Comparison of ENCODE assay signal across 23 cellular contexts in the genomic region with DNA sequence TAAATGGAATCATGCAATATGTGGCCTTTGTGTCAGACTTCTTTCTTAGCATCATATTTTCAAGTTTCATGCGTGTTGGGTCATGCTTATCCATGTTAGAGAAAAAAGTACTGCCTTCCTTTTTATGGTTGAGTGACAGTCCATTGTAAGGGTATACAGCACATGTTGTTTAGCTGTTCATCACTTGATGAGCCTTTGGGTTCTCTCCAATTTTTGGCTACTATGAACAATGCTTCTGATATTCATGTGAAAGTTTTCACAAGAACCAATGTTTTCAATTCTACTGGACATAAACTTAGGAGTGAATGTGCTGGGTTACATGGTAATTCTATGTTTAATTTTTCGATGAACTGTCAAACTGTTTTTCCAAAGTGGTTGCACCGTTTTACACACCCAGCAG. TPM values are rescaled to one million over a fixed set of nuclear protein-coding genes. Genes with fewer than 3 reads are reported as not detected.
DNase-seq lines count a peak whose midpoint lies in the region; ATAC-seq, FAIRE-seq and TF ChIP-seq lines count a peak whose summit lies in the region.
"Had no signal": no experiment of that assay in that cellular context is flagged by ENCODE, and none has a peak within 500 bp of the region (broad histone marks: within the 10 kb centered on the region; RNA-seq: fewer than 3 reads in every experiment).

No MANE protein-coding gene starts in this region.

- H3K4me1 ChIP-seq in left ventricle myocardium inferior (peaks cover 16% of the 10 kb centered on the region), heart right ventricle (peaks cover 0 to 28% (median 4%) of the 10 kb centered on the region in 9 donors)

- no peaks in the 10 kb centered on the region for H3K27me3 ChIP-seq in left ventricle myocardium inferior (ENCODE audit: low read depth)
- no peaks in the 10 kb centered on the region for H3K27me3 ChIP-seq in heart right ventricle
- H3K27me3 ChIP-seq in bronchial epithelial cell (ENCODE audit: control insufficient read depth, insufficient read depth, low read length) = no peaks in the 10 kb centered on the region

- no peak overlapping the region for H3K4me3 ChIP-seq in left ventricle myocardium inferior
- H3K4me3 ChIP-seq in heart right ventricle = no peak overlapping the region
- no peak overlapping the region for H3K4me3 ChIP-seq in bronchial epithelial cell (ENCODE audit: low read depth, low read length)
- H3K4me3 ChIP-seq in fibroblast of mammary gland (ENCODE audit: control insufficient read depth, low read depth, low read length) = no peak overlapping the region

- DNase-seq in left ventricle myocardium inferior (no peak), heart right ventricle (no peak), bronchial epithelial cell (ENCODE audit: low read depth) (peak; percentile 13), fibroblast of mammary gland (ENCODE audit: low read depth) (peak; percentile 48), progenitor cell of endocrine pancreas (ENCODE audit: low spot score, unreplicated experiment) (no peak), NCI-H187 treated with DMSO at 0.1 percent for 48 hours (lab: John Stamatoyannopoulos, UW) (no peak), globus pallidus (ENCODE audit: low spot score) (no peak)
- no peak for DNase-seq in activated naive CD4-positive, alpha-beta T cell (lab: John Stamatoyannopoulos, UW)
- DNase-seq: ACHN; AML-193; CD4-positive, alpha-beta T cell; DMS153; DMS79; GDM1; GOT3; H7; HFFc6 had no signal

- H3K36me3 Mint-ChIP-seq in progenitor cell of endocrine pancreas (ENCODE audit: insufficient read depth) = no peaks in the 10 kb centered on the region

- no peak overlapping the region for H3K4me3 Mint-ChIP-seq in progenitor cell of endocrine pancreas (ENCODE audit: low read depth)
- H3K4me3 Mint-ChIP-seq: CD4-positive, alpha-beta T cell; HFFc6 had no signal

- no peak for FAIRE-seq in bronchial epithelial cell (lab: Jason Lieb, UNC)
- FAIRE-seq: A204.1, GM12892, GM18507 had no signal

- no peaks in the 10 kb centered on the region for H3K27me3 Mint-ChIP-seq in progenitor cell of endocrine pancreas

- H3K9me3 ChIP-seq in left ventricle myocardium inferior (replicated peaks) = no peaks in the 10 kb centered on the region
- no peaks in the 10 kb centered on the region for H3K9me3 ChIP-seq in heart right ventricle

- WGBS in heart right ventricle, 2 donors = 79 to 87% methylated on average over 3 of the region's 3 CpGs

- H3K27ac ChIP-seq in left ventricle myocardium inferior (replicated peaks) = peak overlapping the region; percentile 47
- peak overlapping the region in 1 of 10 donors; percentile 16 for H3K27ac ChIP-seq in heart right ventricle
- H3K27ac ChIP-seq: C4-2B, HL-60 had no signal

- peaks cover 20% of the 10 kb centered on the region for H3K4me1 Mint-ChIP-seq in progenitor cell of endocrine pancreas (ENCODE audit: low read depth)

- no peak for ATAC-seq in heart right ventricle
- ATAC-seq: HCT116 had no signal

- TF ChIP-seq CTCF in left ventricle myocardium inferior (IDR thresholded peaks at IDR 0.05; ENCODE audit: borderline replicate concordance) (no peak), heart right ventricle (IDR thresholded peaks at IDR 0.05) (no peak), bronchial epithelial cell (IDR thresholded peaks at IDR 0.05; ENCODE audit: insufficient read depth, low read length, severe bottlenecking) (no peak), fibroblast of mammary gland (conservative IDR thresholded peaks at IDR 0.05; ENCODE audit: control insufficient read depth, insufficient read depth, low read depth, low read length) (no peak), progenitor cell of endocrine pancreas (IDR thresholded peaks at IDR 0.05; ENCODE audit: unreplicated experiment) (no peak)

- H3K36me3 ChIP-seq in left ventricle myocardium inferior = no peaks in the 10 kb centered on the region
- H3K36me3 ChIP-seq in heart right ventricle = no peaks in the 10 kb centered on the region
- H3K36me3 ChIP-seq in bronchial epithelial cell (ENCODE audit: control insufficient read depth, insufficient read depth, low read length) = no peaks in the 10 kb centered on the region

- peak overlapping the region; percentile 12 for H3K27ac Mint-ChIP-seq in progenitor cell of endocrine pancreas
- H3K27ac Mint-ChIP-seq: CD4-positive, alpha-beta T cell; HFFc6 had no signal

- intact Hi-C loops in left ventricle myocardium inferior (cut with micrococcal nuclease) = no loop called here
- intact Hi-C loops in heart right ventricle (cut with DNase I) = no loop called here

- H3K9me3 Mint-ChIP-seq in progenitor cell of endocrine pancreas (ENCODE audit: low read depth) = no peaks in the 10 kb centered on the region
- H3K9me3 Mint-ChIP-seq: CD4-positive, alpha-beta T cell; HFFc6 had no signal

RNA-seq across cellular contexts. Expression of a gene that starts 28.1 kb away (rescaled TPM):
- total RNA-seq in left ventricle myocardium inferior (9.5 TPM), heart right ventricle (10 to 100 TPM in 2 of 10 donors, 1 to 10 TPM in 8; 2.0 to 16.1 (median 4.9) TPM), bronchial epithelial cell (1.6 and 3.2 TPM in 2 replicates), progenitor cell of endocrine pancreas (19.8 and 21.7 TPM in 2 replicates)
- polyA plus RNA-seq in heart right ventricle = 1 to 10 TPM; 7.3 to 9.4 TPM
- total RNA-seq: CD4-positive, alpha-beta T cell had no signal

Comparison
In these comparisons a context has a peak if more than half of its experiments do, and no peak if none do; other contexts are left out.
1. DNase-seq: peak in bronchial epithelial cell (single experiment) and fibroblast of mammary gland (single experiment); none in left ventricle myocardium inferior (single experiment), heart right ventricle (0 of 2), progenitor cell of endocrine pancreas (single experiment), NCI-H187 treated with DMSO at 0.1 percent for 48 hours (single experiment), activated naive CD4-positive, alpha-beta T cell (0 of 4) and globus pallidus (single experiment).